ENCODE assay signal across 8 cellular contexts in genomic region chr7:106767498-106768323, GRCh38.
A peak's percentile ranks its signal among the peaks of the same experiment; 100 is the strongest.
DNase-seq lines count a peak whose midpoint lies in the region; ATAC-seq lines count a peak whose summit lies in the region.

No MANE protein-coding gene starts in this region.

- peak overlapping the region in 1 of 2 experiments; percentile 58 for H3K4me3 ChIP-seq in mesenchymal stem cell (ENCODE audit: insufficient read depth in 1 of 2, low read depth in 1 of 2, low read length in 2 of 2)

- no peak overlapping the region for H2BK120ac ChIP-seq in mesenchymal stem cell (ENCODE audit: low read depth, low read length)

- H3K9me3 ChIP-seq in mesenchymal stem cell (ENCODE audit: control insufficient read depth, low read length), result no peaks in the 10 kb centered on the region

- H3K4me2 ChIP-seq in mesenchymal stem cell (ENCODE audit: low read length, poor library complexity, severe bottlenecking), result no peak overlapping the region

- H3K4ac ChIP-seq in mesenchymal stem cell (ENCODE audit: low read depth in 1 of 2, low read length in 2 of 2), result peak overlapping the region in 1 of 2 experiments; percentile 90

- no peak overlapping the region for H3K27ac ChIP-seq in mesenchymal stem cell (ENCODE audit: low read length, poor library complexity, severe bottlenecking)

- H3K23ac ChIP-seq in mesenchymal stem cell (ENCODE audit: low read length in 2 of 2), result no peak overlapping the region

- no peak overlapping the region for H4K91ac ChIP-seq in mesenchymal stem cell (ENCODE audit: low read length)

- peak overlapping the region in 1 of 2 experiments; percentile 77 for H3K18ac ChIP-seq in mesenchymal stem cell (ENCODE audit: low read depth in 1 of 2, low read length in 2 of 2)

- H2AFZ ChIP-seq in mesenchymal stem cell (ENCODE audit: low read depth, low read length), result no peak overlapping the region

- ATAC-seq in HG02852 (IDR thresholded peaks at IDR 0.05; ENCODE audit: unreplicated experiment), result peak; percentile 77

- H3K79me1 ChIP-seq in mesenchymal stem cell (replicated peaks; ENCODE audit: low read length, poor library complexity, severe bottlenecking), result no peaks in the 10 kb centered on the region

- H3K4me1 ChIP-seq in mesenchymal stem cell (ENCODE audit: control insufficient read depth, insufficient read depth, low read depth, low read length), result peaks cover 10% of the 10 kb centered on the region

- H2BK15ac ChIP-seq in mesenchymal stem cell (ENCODE audit: low read depth, poor library complexity, severe bottlenecking), result no peak overlapping the region

- no peaks in the 10 kb centered on the region for H3K36me3 ChIP-seq in mesenchymal stem cell (ENCODE audit: control insufficient read depth in 1 of 2, insufficient read depth in 2 of 2, low read depth in 1 of 2, low read length in 2 of 2)

- no peak overlapping the region for H2AK5ac ChIP-seq in mesenchymal stem cell (ENCODE audit: low read length, severe bottlenecking)

- peak overlapping the region; percentile 69 for H4K8ac ChIP-seq in mesenchymal stem cell (ENCODE audit: low read length)

- H3K27me3 ChIP-seq in mesenchymal stem cell (ENCODE audit: control insufficient read depth in 1 of 2, insufficient read depth in 1 of 2, low read length in 2 of 2), result no peaks in the 10 kb centered on the region

- peak overlapping the region; percentile 84 to 90 for H2BK12ac ChIP-seq in mesenchymal stem cell (ENCODE audit: low read length in 2 of 2)

- peak; percentile 14 for DNase-seq in NOMO-1 treated with DMSO at 0.1 percent for 48 hours (lab: John Stamatoyannopoulos, UW; ENCODE audit: unreplicated experiment)
- no peak for DNase-seq in NOMO-1 treated with dmso at 0.1 percent for 144 hours (lab: John Stamatoyannopoulos, UW; ENCODE audit: unreplicated experiment)
- DNase-seq in SW480 (ENCODE audit: low spot score), result peak; percentile 79
- peak; percentile 90 for DNase-seq in mesenchymal stem cell
- no peak for DNase-seq in NCI-H1694 treated with DMSO at 0.1 percent for 48 hours (lab: John Stamatoyannopoulos, UW)
- no peak for DNase-seq in activated CD8-positive, alpha-beta memory T cell treated with anti-CD3 and anti-CD28 coated beads, Interleukin-2, amount 50 U/mL, for 48 hours
- DNase-seq in KBM-7, result no peak

- no peak overlapping the region for H3K14ac ChIP-seq in mesenchymal stem cell (ENCODE audit: low read length in 2 of 2)

- in situ Hi-C loops in KBM-7 (cut with MboI; ENCODE audit: low pct_unique_long_range_greater_than_20kb, low sequenced_read_pairs), result no loop called here

- no peak overlapping the region for H2BK5ac ChIP-seq in mesenchymal stem cell (ENCODE audit: low read depth, low read length, poor library complexity, severe bottlenecking)

- 58% methylated on average over 5 of the region's 8 CpGs for WGBS in mesenchymal stem cell

- peak overlapping the region; percentile 53 for H3K9ac ChIP-seq in mesenchymal stem cell (ENCODE audit: low read length)

Comparison
In these comparisons a context has a peak if more than half of its experiments do, and no peak if none do; other contexts are left out.
1. DNase-seq: peak in NOMO-1 treated with DMSO at 0.1 percent for 48 hours (single experiment), SW480 (single experiment) and mesenchymal stem cell (single experiment); none in NOMO-1 treated with dmso at 0.1 percent for 144 hours (single experiment), NCI-H1694 treated with DMSO at 0.1 percent for 48 hours (single experiment), activated CD8-positive, alpha-beta memory T cell treated with anti-CD3 and anti-CD28 coated beads, Interleukin-2, amount 50 U/mL, for 48 hours (single experiment) and KBM-7 (single experiment).